2 cellular contexts compared by ENCODE assay signal in genomic region chr7:51062222-51062987, GRCh38.
TF ChIP-seq lines count a peak whose summit lies in the region.

No MANE protein-coding gene starts in this region.

TF ChIP-seq in SK-N-SH, 30 proteins besides CTCF, POLR2A, EP300 and RAD21 (continued from another document):
- TF ChIP-seq REST (IDR thresholded peaks at IDR 0.05; ENCODE audit: low read depth, low read length) (no peak), EZH2phosphoT487 (IDR thresholded peaks at IDR 0.05; ENCODE audit: borderline replicate concordance, low read depth) (no peak), TAF1 (IDR thresholded peaks at IDR 0.05; ENCODE audit: borderline replicate concordance, low read depth, low read length) (no peak), YY1 (IDR thresholded peaks at IDR 0.05; ENCODE audit: low read depth) (no peak), IRF3 (IDR thresholded peaks at IDR 0.05; ENCODE audit: low read depth, low read length) (no peak), FOSL2 (IDR thresholded peaks at IDR 0.05; ENCODE audit: borderline replicate concordance, low read depth) (no peak), PBX3 (IDR thresholded peaks at IDR 0.05) (no peak), MXI1 (IDR thresholded peaks at IDR 0.05; ENCODE audit: low read depth, low read length) (no peak), FOXM1 (IDR thresholded peaks at IDR 0.05; ENCODE audit: low read depth) (no peak)

TF ChIP-seq in SK-N-SH treated with all-trans-retinoic acid at 6 μM for 48 hours, 23 proteins besides CTCF, POLR2A, EP300 and RAD21 (continued from another document):
- no peak for TF ChIP-seq CREB5 (CRISPR knock-in tag; IDR thresholded peaks at IDR 0.05; ENCODE audit: low read depth)
- TF ChIP-seq CSRNP3 (CRISPR knock-in tag; IDR thresholded peaks at IDR 0.05): no peak
